ENCODE assay signal across 1 cellular context in genomic region chr16:71848622-71849021, GRCh38.
TF ChIP-seq lines count a peak whose summit lies in the region.

No MANE protein-coding gene starts in this region.

TF ChIP-seq in HepG2, 621 proteins besides CTCF, POLR2A, EP300 and RAD21:
- TF ChIP-seq ATF7 (IDR thresholded peaks at IDR 0.05) (peak; percentile 79), ATF7 (CRISPR knock-in tag; IDR thresholded peaks at IDR 0.05) (no peak), KLF6 (CRISPR knock-in tag; IDR thresholded peaks at IDR 0.05) (no peak), TMF1 (CRISPR knock-in tag; IDR thresholded peaks at IDR 0.05; ENCODE audit: low read depth) (no peak)
